In the genomic region with DNA sequence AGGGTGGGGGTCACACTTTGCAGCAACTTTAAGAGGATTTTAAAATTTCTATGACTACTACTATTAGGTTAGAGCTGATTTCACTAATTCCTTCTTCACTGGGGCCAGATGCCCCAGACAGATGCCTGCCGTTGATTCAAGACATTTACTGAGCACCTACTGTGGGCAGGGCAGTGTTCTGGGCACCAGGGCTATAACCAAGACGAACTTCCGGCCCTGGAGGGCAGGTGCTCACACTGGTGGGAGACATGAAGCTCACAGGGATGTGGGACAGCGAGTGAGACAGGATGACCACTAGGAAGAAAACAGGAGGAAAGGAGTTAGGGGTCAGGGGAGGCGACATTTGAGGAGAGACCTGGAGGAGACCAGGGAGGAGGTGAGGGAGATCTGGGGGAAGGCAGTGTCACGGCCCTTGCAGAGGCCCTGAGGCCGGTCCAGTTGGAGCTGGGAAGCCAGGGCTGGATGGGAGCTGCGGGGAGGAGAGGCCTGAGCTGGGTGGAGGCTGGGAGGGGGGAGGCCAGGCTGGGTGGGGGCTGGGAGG, we compare ENCODE assay signal across 1 cellular context.
TF ChIP-seq lines count a peak whose summit lies in the region.

No MANE protein-coding gene starts in this region.

TF ChIP-seq in K562, 482 proteins besides CTCF, POLR2A, EP300 and RAD21 (continues in another document):
- TF ChIP-seq ZBTB8A (IDR thresholded peaks at IDR 0.05; ENCODE audit: partially characterized antibody) = no peak
- no peak for TF ChIP-seq SPI1 (IDR thresholded peaks at IDR 0.05; ENCODE audit: borderline replicate concordance, low read depth, low read length)
- no peak for TF ChIP-seq ADNP (tag; IDR thresholded peaks at IDR 0.05)
- TF ChIP-seq THRAP3 (IDR thresholded peaks at IDR 0.05; ENCODE audit: borderline replicate concordance) = no peak
- no peak for TF ChIP-seq ELF4 (CRISPR knock-in tag; IDR thresholded peaks at IDR 0.05)
- TF ChIP-seq FOSL1 (tag; conservative IDR thresholded peaks at IDR 0.05) = 0 out of 2 replicates have a peak, but pooled peaks have one; percentile 6
- TF ChIP-seq, protein P1, sequence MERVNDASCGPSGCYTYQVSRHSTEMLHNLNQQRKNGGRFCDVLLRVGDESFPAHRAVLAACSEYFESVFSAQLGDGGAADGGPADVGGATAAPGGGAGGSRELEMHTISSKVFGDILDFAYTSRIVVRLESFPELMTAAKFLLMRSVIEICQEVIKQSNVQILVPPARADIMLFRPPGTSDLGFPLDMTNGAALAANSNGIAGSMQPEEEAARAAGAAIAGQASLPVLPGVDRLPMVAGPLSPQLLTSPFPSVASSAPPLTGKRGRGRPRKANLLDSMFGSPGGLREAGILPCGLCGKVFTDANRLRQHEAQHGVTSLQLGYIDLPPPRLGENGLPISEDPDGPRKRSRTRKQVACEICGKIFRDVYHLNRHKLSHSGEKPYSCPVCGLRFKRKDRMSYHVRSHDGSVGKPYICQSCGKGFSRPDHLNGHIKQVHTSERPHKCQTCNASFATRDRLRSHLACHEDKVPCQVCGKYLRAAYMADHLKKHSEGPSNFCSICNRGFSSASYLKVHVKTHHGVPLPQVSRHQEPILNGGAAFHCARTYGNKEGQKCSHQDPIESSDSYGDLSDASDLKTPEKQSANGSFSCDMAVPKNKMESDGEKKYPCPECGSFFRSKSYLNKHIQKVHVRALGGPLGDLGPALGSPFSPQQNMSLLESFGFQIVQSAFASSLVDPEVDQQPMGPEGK (CRISPR knock-in tag; IDR thresholded peaks at IDR 0.05; ENCODE audit: borderline replicate concordance) = no peak
- TF ChIP-seq NFE2 (IDR thresholded peaks at IDR 0.05; ENCODE audit: low read depth) = no peak
- TF ChIP-seq, protein P2, sequence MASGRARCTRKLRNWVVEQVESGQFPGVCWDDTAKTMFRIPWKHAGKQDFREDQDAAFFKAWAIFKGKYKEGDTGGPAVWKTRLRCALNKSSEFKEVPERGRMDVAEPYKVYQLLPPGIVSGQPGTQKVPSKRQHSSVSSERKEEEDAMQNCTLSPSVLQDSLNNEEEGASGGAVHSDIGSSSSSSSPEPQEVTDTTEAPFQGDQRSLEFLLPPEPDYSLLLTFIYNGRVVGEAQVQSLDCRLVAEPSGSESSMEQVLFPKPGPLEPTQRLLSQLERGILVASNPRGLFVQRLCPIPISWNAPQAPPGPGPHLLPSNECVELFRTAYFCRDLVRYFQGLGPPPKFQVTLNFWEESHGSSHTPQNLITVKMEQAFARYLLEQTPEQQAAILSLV (tag; IDR thresholded peaks at IDR 0.05) = no peak
- TF ChIP-seq NELFE (IDR thresholded peaks at IDR 0.05; ENCODE audit: insufficient read depth, insufficient read length) = no peak
- TF ChIP-seq SAFB2 (IDR thresholded peaks at IDR 0.05; ENCODE audit: borderline replicate concordance, low read depth, low read length, severe bottlenecking) = no peak
- TF ChIP-seq, protein P3, sequence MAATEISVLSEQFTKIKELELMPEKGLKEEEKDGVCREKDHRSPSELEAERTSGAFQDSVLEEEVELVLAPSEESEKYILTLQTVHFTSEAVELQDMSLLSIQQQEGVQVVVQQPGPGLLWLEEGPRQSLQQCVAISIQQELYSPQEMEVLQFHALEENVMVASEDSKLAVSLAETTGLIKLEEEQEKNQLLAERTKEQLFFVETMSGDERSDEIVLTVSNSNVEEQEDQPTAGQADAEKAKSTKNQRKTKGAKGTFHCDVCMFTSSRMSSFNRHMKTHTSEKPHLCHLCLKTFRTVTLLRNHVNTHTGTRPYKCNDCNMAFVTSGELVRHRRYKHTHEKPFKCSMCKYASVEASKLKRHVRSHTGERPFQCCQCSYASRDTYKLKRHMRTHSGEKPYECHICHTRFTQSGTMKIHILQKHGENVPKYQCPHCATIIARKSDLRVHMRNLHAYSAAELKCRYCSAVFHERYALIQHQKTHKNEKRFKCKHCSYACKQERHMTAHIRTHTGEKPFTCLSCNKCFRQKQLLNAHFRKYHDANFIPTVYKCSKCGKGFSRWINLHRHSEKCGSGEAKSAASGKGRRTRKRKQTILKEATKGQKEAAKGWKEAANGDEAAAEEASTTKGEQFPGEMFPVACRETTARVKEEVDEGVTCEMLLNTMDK (IDR thresholded peaks at IDR 0.05; ENCODE audit: borderline replicate concordance, insufficient read depth, low read depth, low read length, poor library complexity, severe bottlenecking) = no peak
- TF ChIP-seq, protein P4, sequence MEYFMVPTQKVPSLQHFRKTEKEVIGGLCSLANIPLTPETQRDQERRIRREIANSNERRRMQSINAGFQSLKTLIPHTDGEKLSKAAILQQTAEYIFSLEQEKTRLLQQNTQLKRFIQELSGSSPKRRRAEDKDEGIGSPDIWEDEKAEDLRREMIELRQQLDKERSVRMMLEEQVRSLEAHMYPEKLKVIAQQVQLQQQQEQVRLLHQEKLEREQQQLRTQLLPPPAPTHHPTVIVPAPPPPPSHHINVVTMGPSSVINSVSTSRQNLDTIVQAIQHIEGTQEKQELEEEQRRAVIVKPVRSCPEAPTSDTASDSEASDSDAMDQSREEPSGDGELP (CRISPR knock-in tag; IDR thresholded peaks at IDR 0.05; ENCODE audit: borderline replicate concordance) = peak; percentile 20; the same call in 1 of the 2 replicates
- TF ChIP-seq BCL6 (CRISPR knock-in tag; IDR thresholded peaks at IDR 0.05) = no peak
- no peak for TF ChIP-seq EZH2 (IDR thresholded peaks at IDR 0.05; ENCODE audit: borderline replicate concordance, low read depth, low read length)
- TF ChIP-seq, protein P5, sequence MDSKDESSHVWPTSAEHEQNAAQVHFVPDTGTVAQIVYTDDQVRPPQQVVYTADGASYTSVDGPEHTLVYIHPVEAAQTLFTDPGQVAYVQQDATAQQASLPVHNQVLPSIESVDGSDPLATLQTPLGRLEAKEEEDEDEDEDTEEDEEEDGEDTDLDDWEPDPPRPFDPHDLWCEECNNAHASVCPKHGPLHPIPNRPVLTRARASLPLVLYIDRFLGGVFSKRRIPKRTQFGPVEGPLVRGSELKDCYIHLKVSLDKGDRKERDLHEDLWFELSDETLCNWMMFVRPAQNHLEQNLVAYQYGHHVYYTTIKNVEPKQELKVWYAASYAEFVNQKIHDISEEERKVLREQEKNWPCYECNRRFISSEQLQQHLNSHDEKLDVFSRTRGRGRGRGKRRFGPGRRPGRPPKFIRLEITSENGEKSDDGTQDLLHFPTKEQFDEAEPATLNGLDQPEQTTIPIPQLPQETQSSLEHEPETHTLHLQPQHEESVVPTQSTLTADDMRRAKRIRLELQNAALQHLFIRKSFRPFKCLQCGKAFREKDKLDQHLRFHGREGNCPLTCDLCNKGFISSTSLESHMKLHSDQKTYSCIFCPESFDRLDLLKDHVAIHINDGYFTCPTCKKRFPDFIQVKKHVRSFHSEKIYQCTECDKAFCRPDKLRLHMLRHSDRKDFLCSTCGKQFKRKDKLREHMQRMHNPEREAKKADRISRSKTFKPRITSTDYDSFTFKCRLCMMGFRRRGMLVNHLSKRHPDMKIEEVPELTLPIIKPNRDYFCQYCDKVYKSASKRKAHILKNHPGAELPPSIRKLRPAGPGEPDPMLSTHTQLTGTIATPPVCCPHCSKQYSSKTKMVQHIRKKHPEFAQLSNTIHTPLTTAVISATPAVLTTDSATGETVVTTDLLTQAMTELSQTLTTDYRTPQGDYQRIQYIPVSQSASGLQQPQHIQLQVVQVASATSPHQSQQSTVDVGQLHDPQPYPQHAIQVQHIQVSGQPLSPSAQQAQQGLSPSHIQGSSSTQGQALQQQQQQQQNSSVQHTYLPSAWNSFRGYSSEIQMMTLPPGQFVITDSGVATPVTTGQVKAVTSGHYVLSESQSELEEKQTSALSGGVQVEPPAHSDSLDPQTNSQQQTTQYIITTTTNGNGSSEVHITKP (IDR thresholded peaks at IDR 0.05; ENCODE audit: partially characterized antibody) = peak; percentile 3
- TF ChIP-seq ZNF583 (CRISPR knock-in tag; IDR thresholded peaks at IDR 0.05) = no peak
- no peak for TF ChIP-seq CBX5 (IDR thresholded peaks at IDR 0.05; ENCODE audit: borderline replicate concordance, low read depth)
- TF ChIP-seq, protein P6, sequence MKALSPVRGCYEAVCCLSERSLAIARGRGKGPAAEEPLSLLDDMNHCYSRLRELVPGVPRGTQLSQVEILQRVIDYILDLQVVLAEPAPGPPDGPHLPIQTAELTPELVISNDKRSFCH (CRISPR knock-in tag; IDR thresholded peaks at IDR 0.05) = no peak
- TF ChIP-seq, protein P6 (tag; IDR thresholded peaks at IDR 0.05) = peak; percentile 84; the same call in 1 of the 2 replicates
- no peak for TF ChIP-seq WHSC1 (IDR thresholded peaks at IDR 0.05; ENCODE audit: low read length)
- TF ChIP-seq NCOA6 (IDR thresholded peaks at IDR 0.05) = no peak
- TF ChIP-seq CHD1 (IDR thresholded peaks at IDR 0.05; ENCODE audit: low read length) = no peak
- TF ChIP-seq HDAC2 (IDR thresholded peaks at IDR 0.05) = no peak
- no peak for TF ChIP-seq KAT2B (IDR thresholded peaks at IDR 0.05; ENCODE audit: low read depth, low read length)
- TF ChIP-seq NBN (IDR thresholded peaks at IDR 0.05; ENCODE audit: low read depth) = no peak
- TF ChIP-seq SMARCE1 (IDR thresholded peaks at IDR 0.05) = no peak; the same call in 1 of the 2 replicates
- TF ChIP-seq GABPB2 (CRISPR knock-in tag; conservative IDR thresholded peaks at IDR 0.05) = no peak
- no peak for TF ChIP-seq MEF2D (tag; conservative IDR thresholded peaks at IDR 0.05; ENCODE audit: low read depth)
- no peak for TF ChIP-seq RFX5 (IDR thresholded peaks at IDR 0.05; ENCODE audit: low read depth, low read length)
- TF ChIP-seq HDAC8 (tag; IDR thresholded peaks at IDR 0.05) = no peak
- TF ChIP-seq BDP1 (IDR thresholded peaks at IDR 0.05; ENCODE audit: insufficient read depth, insufficient read length) = no peak
- TF ChIP-seq TRIM28 (IDR thresholded peaks at IDR 0.05) = no peak
- TF ChIP-seq, protein P7, sequence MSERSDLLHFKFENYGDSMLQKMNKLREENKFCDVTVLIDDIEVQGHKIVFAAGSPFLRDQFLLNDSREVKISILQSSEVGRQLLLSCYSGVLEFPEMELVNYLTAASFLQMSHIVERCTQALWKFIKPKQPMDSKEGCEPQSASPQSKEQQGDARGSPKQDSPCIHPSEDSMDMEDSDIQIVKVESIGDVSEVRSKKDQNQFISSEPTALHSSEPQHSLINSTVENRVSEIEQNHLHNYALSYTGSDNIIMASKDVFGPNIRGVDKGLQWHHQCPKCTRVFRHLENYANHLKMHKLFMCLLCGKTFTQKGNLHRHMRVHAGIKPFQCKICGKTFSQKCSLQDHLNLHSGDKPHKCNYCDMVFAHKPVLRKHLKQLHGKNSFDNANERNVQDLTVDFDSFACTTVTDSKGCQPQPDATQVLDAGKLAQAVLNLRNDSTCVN (CRISPR knock-in tag; IDR thresholded peaks at IDR 0.05) = no peak
- no peak for TF ChIP-seq ZNF347 (CRISPR knock-in tag; IDR thresholded peaks at IDR 0.05; ENCODE audit: low read depth)
- TF ChIP-seq SMARCA5 (IDR thresholded peaks at IDR 0.05) = 0 out of 2 replicates have a peak, but pooled peaks have one; percentile 16
- no peak for TF ChIP-seq ZBTB17 (CRISPR knock-in tag; IDR thresholded peaks at IDR 0.05)
- no peak for TF ChIP-seq MIER1 (IDR thresholded peaks at IDR 0.05; ENCODE audit: low read depth)
- TF ChIP-seq KLF13 (tag; IDR thresholded peaks at IDR 0.05; ENCODE audit: borderline replicate concordance, low read depth) = no peak
- TF ChIP-seq CHD4 (IDR thresholded peaks at IDR 0.05; ENCODE audit: insufficient read depth, insufficient replicate concordance, low read depth, low read length, poor library complexity, severe bottlenecking) = no peak
- TF ChIP-seq CHD2 (IDR thresholded peaks at IDR 0.05; ENCODE audit: low read depth, low read length) = no peak
- no peak for TF ChIP-seq HDAC3 (IDR thresholded peaks at IDR 0.05; ENCODE audit: borderline replicate concordance, partially characterized antibody)
- TF ChIP-seq, protein P8, sequence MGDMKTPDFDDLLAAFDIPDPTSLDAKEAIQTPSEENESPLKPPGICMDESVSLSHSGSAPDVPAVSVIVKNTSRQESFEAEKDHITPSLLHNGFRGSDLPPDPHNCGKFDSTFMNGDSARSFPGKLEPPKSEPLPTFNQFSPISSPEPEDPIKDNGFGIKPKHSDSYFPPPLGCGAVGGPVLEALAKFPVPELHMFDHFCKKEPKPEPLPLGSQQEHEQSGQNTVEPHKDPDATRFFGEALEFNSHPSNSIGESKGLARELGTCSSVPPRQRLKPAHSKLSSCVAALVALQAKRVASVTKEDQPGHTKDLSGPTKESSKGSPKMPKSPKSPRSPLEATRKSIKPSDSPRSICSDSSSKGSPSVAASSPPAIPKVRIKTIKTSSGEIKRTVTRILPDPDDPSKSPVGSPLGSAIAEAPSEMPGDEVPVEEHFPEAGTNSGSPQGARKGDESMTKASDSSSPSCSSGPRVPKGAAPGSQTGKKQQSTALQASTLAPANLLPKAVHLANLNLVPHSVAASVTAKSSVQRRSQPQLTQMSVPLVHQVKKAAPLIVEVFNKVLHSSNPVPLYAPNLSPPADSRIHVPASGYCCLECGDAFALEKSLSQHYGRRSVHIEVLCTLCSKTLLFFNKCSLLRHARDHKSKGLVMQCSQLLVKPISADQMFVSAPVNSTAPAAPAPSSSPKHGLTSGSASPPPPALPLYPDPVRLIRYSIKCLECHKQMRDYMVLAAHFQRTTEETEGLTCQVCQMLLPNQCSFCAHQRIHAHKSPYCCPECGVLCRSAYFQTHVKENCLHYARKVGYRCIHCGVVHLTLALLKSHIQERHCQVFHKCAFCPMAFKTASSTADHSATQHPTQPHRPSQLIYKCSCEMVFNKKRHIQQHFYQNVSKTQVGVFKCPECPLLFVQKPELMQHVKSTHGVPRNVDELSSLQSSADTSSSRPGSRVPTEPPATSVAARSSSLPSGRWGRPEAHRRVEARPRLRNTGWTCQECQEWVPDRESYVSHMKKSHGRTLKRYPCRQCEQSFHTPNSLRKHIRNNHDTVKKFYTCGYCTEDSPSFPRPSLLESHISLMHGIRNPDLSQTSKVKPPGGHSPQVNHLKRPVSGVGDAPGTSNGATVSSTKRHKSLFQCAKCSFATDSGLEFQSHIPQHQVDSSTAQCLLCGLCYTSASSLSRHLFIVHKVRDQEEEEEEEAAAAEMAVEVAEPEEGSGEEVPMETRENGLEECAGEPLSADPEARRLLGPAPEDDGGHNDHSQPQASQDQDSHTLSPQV (IDR thresholded peaks at IDR 0.05) = peak; percentile 73
- no peak for TF ChIP-seq ZNF79 (CRISPR knock-in tag; IDR thresholded peaks at IDR 0.05; ENCODE audit: low read depth)
- no peak for TF ChIP-seq POLR2AphosphoS2 (IDR thresholded peaks at IDR 0.05; ENCODE audit: low read length)
- no peak; the same call in 1 of the 2 replicates for TF ChIP-seq MBD2 (IDR thresholded peaks at IDR 0.05; ENCODE audit: borderline replicate concordance, low read depth)
- TF ChIP-seq ZEB2 (IDR thresholded peaks at IDR 0.05) = 0 out of 2 replicates have a peak, but pooled peaks have one; percentile 8
- TF ChIP-seq DNMT1 (IDR thresholded peaks at IDR 0.05) = no peak
